8 cellular contexts compared by ENCODE assay signal in the genomic region with DNA sequence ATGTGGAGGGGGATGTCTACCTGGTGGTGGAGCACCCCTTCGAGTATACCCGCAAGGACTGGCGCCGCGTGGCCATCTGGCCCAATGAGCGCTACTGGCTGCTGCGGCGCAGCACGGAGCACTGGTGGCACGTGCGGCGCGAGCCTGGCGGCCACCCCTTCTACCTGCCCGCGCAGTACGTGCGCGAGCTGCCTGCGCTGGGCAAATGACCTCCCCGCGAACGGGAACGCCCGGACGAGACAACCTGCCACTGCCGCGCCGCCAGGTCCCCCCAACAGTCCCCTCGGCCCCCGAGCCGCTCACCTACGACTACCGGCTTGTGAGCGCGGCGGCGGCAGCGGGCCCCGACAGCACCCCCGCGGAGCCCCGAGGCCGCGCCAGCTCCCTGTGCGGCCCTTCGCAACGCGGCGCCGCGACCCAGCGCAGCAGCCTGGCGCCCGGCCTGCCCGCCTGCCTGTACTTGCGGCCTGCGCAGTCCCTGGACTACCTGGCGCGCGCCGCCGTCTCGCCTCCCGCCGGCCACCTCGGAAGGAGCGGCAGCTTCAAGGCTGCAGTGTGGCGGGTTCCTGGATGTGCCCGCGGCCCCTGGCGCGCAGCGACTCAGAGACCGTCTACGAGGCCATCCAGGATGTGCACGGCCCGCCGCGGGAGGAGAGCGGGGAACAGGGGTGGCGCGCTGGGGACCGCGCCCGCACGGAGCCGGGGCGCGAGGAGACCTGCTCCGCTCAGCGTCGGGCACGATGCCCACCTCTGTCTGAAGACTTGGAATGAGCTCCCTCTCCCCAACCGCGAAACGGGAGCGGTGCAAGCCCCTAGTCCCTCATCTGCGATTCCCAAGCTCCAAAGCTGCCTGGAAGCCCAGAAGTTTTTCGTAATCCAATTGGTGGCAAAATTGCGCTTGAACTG. TPM values are rescaled to one million over a fixed set of nuclear protein-coding genes. Genes with fewer than 3 reads are reported as not detected.
A peak's percentile ranks its signal among the peaks of the same experiment; 100 is the strongest.
DNase-seq lines count a peak whose midpoint lies in the region; ATAC-seq and TF ChIP-seq lines count a peak whose summit lies in the region.

No MANE protein-coding gene starts in this region.

- H3K4me2 ChIP-seq in SK-N-SH (peak overlapping the region; percentile 72; the same call in 1 of the 2 replicates), parathyroid adenoma (ENCODE audit: low read length) (peak overlapping the region; percentile 57)

- no peak overlapping the region for H3K9ac ChIP-seq in SK-N-SH
- no peak overlapping the region for H3K9ac ChIP-seq in parathyroid adenoma

- H3K4me1 ChIP-seq in SK-N-SH (ENCODE audit: control insufficient read depth in 1 of 2, insufficient read depth in 2 of 2, low read depth in 1 of 2, low read length in 1 of 2) (peaks cover 0 to 40% of the 10 kb centered on the region in 2 experiments; a peak in 1 of 4 replicates), parathyroid adenoma (no peaks in the 10 kb centered on the region)

- no peaks in the 10 kb centered on the region for H3K9me2 ChIP-seq in SK-N-SH

- peak; percentile 38 for ATAC-seq in GM18498 (IDR thresholded peaks at IDR 0.05; ENCODE audit: unreplicated experiment)
- ATAC-seq in HG02852 (IDR thresholded peaks at IDR 0.05; ENCODE audit: unreplicated experiment): no peak
- no peak for ATAC-seq in GM19328 (IDR thresholded peaks at IDR 0.05; ENCODE audit: unreplicated experiment)
- no peak for ATAC-seq in HG02885 (IDR thresholded peaks at IDR 0.05; ENCODE audit: poor library complexity, unreplicated experiment)

- TF ChIP-seq CTCF in SK-N-SH (IDR thresholded peaks at IDR 0.05) (no peak), parathyroid adenoma (IDR thresholded peaks at IDR 0.05) (no peak)

- H3F3A ChIP-seq in SK-N-SH (replicated peaks; ENCODE audit: insufficient read depth): peaks cover 14% of the 10 kb centered on the region

- no peak overlapping the region for H3K27ac ChIP-seq in SK-N-SH (ENCODE audit: low read depth in 2 of 2, low read length in 1 of 2)
- no peak overlapping the region for H3K27ac ChIP-seq in parathyroid adenoma

- POLR2A ChIA-PET in SK-N-SH (lab: Yijun Ruan, JAX): interaction anchor here (0.5 to 1.9 kb wide), 2 partner anchors 49 to 82 kb away, joined by 3 to 7 read pairs; partner anchors contain the start of gene AMZ2

- H3K4me3 ChIP-seq in SK-N-SH (ENCODE audit: low read depth in 2 of 2, low read length in 1 of 2): no peak overlapping the region; a peak in 1 of 4 replicates
- H3K4me3 ChIP-seq in parathyroid adenoma (ENCODE audit: low read depth, low read length): no peak overlapping the region

- H3K9me3 ChIP-seq in SK-N-SH (no peaks in the 10 kb centered on the region), parathyroid adenoma (ENCODE audit: control insufficient read depth, low read length) (no peaks in the 10 kb centered on the region)

- CTCF ChIA-PET in SK-N-SH (lab: Yijun Ruan, JAX): interaction anchor here (1.8 to 12.7 kb wide), 10 partner anchors 11 to 561 kb away, joined by 4 to 194 read pairs (median 12); no protein-coding TSS in a partner anchor

- 3% methylated on average over 57 of the region's 101 CpGs for WGBS in SK-N-SH (ENCODE audit: low lambda C conversion rate)

- no peak for TF ChIP-seq RAD21 in SK-N-SH (IDR thresholded peaks at IDR 0.05; ENCODE audit: low read length)

- H3K27me3 ChIP-seq in SK-N-SH (ENCODE audit: insufficient read depth) (peaks cover 66% of the 10 kb centered on the region), parathyroid adenoma (ENCODE audit: control insufficient read depth, insufficient read depth, low read length) (peaks cover 3% of the 10 kb centered on the region)

- DNase-seq in SK-N-SH: peak; percentile 72
- DNase-seq in ecto neural progenitor cell (ENCODE audit: low spot score): peak; percentile 65
- DNase-seq in RKO (ENCODE audit: low spot score): no peak

- H4K20me1 ChIP-seq in SK-N-SH (ENCODE audit: insufficient read depth): no peaks in the 10 kb centered on the region

- H2AFZ ChIP-seq in SK-N-SH (ENCODE audit: low read depth) (no peak overlapping the region), parathyroid adenoma (peak overlapping the region; percentile 48)

- no peak for TF ChIP-seq EP300 in SK-N-SH (IDR thresholded peaks at IDR 0.05; ENCODE audit: borderline replicate concordance in 1 of 2, low read depth in 1 of 2, low read length in 1 of 2)

- H3K36me3 ChIP-seq in SK-N-SH (replicated peaks in 1 of 2; ENCODE audit: control insufficient read depth in 1 of 2, insufficient read depth in 2 of 2, low read length in 1 of 2) (no peaks in the 10 kb centered on the region), parathyroid adenoma (ENCODE audit: control insufficient read depth, insufficient read depth, low read length) (no peaks in the 10 kb centered on the region)

- H3K79me2 ChIP-seq in SK-N-SH (ENCODE audit: insufficient read depth): no peaks in the 10 kb centered on the region
- no peaks in the 10 kb centered on the region for H3K79me2 ChIP-seq in parathyroid adenoma

TF ChIP-seq in SK-N-SH, 30 proteins besides CTCF, POLR2A, EP300 and RAD21:
- no peak for TF ChIP-seq POLR2AphosphoS5 (IDR thresholded peaks at IDR 0.05; ENCODE audit: low read depth, low read length)
- peak; percentile 74; the same call in 1 of the 2 replicates for TF ChIP-seq EZH2phosphoT487 (IDR thresholded peaks at IDR 0.05; ENCODE audit: borderline replicate concordance, low read depth)
TF ChIP-seq in SK-N-SH: peak in this region for 1.

RNA-seq across cellular contexts. Expression of gene AMZ2, which starts 48.7 kb away (rescaled TPM):
- polyA plus RNA-seq in SK-N-SH (2012; rRNA removed): 95.9 and 115 TPM in 2 replicates
- 131 and 161 TPM in 2 replicates for polyA plus RNA-seq in SK-N-SH (2012; cell fraction: cytosol; rRNA removed)
- polyA plus RNA-seq in SK-N-SH (2012; cell fraction: nucleus; rRNA removed): 86.8 and 100 TPM in 2 replicates
